1 cellular context compared by ENCODE assay signal in the genomic region with DNA sequence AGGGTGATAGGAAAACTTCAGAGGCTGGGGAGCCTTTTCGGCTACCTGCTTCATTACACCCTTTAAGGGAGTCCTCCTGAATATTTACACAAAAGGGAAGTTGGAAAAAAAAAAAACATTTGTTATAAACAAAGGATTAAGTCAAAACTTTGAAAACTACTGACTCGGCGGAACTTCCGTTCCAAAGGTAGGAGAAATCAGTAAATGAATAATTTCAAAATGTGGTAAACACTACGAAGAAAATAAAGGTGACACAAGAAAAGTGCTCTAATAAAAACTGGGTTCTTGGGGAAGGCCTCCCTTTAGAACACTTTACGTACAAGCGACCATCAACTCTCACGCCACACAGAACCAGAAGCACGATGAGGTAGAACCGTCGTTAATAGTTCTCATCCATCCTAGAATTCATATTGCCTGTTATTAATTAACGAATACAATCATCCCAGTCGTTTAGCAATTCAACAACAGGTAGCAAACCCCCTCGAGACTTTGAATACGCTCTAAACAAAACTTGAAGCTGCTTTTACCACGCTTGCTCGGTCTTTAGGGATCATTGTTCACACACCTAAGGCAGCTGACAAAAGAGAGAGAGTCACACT.
TF ChIP-seq lines count a peak whose summit lies in the region.

No MANE protein-coding gene starts in this region.

TF ChIP-seq in H1, 55 proteins besides CTCF, POLR2A, EP300 and RAD21 (continued from another document):
- TF ChIP-seq SAP30 (IDR thresholded peaks at IDR 0.05; ENCODE audit: insufficient read depth, insufficient replicate concordance, low read length) (peak; percentile 24), BRCA1 (IDR thresholded peaks at IDR 0.05; ENCODE audit: low read depth, low read length) (no peak), MAX (IDR thresholded peaks at IDR 0.05) (no peak), TAF1 (IDR thresholded peaks at IDR 0.05; ENCODE audit: low read depth, low read length) (no peak), SIX5 (IDR thresholded peaks at IDR 0.05; ENCODE audit: low read depth, low read length) (no peak)
- TF ChIP-seq, protein P1, sequence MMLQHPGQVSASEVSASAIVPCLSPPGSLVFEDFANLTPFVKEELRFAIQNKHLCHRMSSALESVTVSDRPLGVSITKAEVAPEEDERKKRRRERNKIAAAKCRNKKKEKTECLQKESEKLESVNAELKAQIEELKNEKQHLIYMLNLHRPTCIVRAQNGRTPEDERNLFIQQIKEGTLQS (IDR thresholded peaks at IDR 0.05; ENCODE audit: insufficient read depth, low read depth, low read length): no peak
